In the genomic region with DNA sequence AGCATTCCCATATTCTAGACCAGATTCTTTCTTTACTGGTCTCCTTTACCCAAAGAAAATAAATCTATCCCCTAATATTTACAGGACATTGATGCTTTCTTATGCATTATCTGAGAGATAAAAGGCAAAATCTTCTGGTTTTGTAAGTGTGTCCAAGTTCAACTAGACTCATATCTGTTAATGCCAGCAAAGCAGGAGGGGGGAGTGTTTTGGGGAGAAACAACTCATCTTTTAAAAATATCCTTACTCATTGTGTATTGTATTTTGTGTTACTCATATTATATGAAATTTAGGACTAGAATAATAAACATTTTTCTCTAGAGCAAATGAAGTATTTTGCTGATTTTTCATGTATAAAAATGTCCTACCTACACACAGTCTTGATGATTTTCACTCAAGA, we compare ENCODE assay signal across 2 cellular contexts.
TF ChIP-seq lines count a peak whose summit lies in the region.

No MANE protein-coding gene starts in this region.

TF ChIP-seq in endothelial cell of umbilical vein, 7 proteins besides CTCF, POLR2A, EP300 and RAD21:
- no peak for TF ChIP-seq GATA2 (IDR thresholded peaks at IDR 0.05; ENCODE audit: insufficient read depth, insufficient read length, low read depth, low read length)
- no peak for TF ChIP-seq EZH2 (IDR thresholded peaks at IDR 0.05; ENCODE audit: borderline replicate concordance, low read depth, low read length, severe bottlenecking)
- no peak for TF ChIP-seq FOS (IDR thresholded peaks at IDR 0.05; ENCODE audit: borderline replicate concordance, insufficient read depth, low read length)
- TF ChIP-seq, protein P1, sequence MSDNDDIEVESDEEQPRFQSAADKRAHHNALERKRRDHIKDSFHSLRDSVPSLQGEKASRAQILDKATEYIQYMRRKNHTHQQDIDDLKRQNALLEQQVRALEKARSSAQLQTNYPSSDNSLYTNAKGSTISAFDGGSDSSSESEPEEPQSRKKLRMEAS (IDR thresholded peaks at IDR 0.05; ENCODE audit: insufficient read depth, insufficient read length), result no peak
- no peak for TF ChIP-seq MYC (IDR thresholded peaks at IDR 0.05; ENCODE audit: low read depth, low read length)
- no peak for TF ChIP-seq JUN (IDR thresholded peaks at IDR 0.05; ENCODE audit: borderline replicate concordance, insufficient read depth, insufficient read length, low read depth)
- TF ChIP-seq POLR2AphosphoS5 (IDR thresholded peaks at IDR 0.05; ENCODE audit: insufficient read depth, low read depth, low read length), result no peak

TF ChIP-seq in WTC11, 78 proteins besides CTCF, POLR2A, EP300 and RAD21:
- TF ChIP-seq, protein P2, sequence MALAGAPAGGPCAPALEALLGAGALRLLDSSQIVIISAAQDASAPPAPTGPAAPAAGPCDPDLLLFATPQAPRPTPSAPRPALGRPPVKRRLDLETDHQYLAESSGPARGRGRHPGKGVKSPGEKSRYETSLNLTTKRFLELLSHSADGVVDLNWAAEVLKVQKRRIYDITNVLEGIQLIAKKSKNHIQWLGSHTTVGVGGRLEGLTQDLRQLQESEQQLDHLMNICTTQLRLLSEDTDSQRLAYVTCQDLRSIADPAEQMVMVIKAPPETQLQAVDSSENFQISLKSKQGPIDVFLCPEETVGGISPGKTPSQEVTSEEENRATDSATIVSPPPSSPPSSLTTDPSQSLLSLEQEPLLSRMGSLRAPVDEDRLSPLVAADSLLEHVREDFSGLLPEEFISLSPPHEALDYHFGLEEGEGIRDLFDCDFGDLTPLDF (CRISPR knock-in tag; IDR thresholded peaks at IDR 0.05), result no peak
- TF ChIP-seq, protein P1 (CRISPR knock-in tag; IDR thresholded peaks at IDR 0.05), result no peak
- TF ChIP-seq CBFB (CRISPR knock-in tag; IDR thresholded peaks at IDR 0.05; ENCODE audit: low read depth) (no peak), ZBTB21 (CRISPR knock-in tag; IDR thresholded peaks at IDR 0.05; ENCODE audit: borderline replicate concordance) (no peak), NFYB (CRISPR knock-in tag; conservative IDR thresholded peaks at IDR 0.05; ENCODE audit: low read depth) (no peak), PRRX2 (CRISPR knock-in tag; IDR thresholded peaks at IDR 0.05) (no peak), MXD4 (CRISPR knock-in tag; IDR thresholded peaks at IDR 0.05; ENCODE audit: borderline replicate concordance) (no peak), JUN (CRISPR knock-in tag; IDR thresholded peaks at IDR 0.05) (no peak), FOXP1 (CRISPR knock-in tag; IDR thresholded peaks at IDR 0.05; ENCODE audit: borderline replicate concordance) (no peak), GRHL2 (CRISPR knock-in tag; IDR thresholded peaks at IDR 0.05; ENCODE audit: insufficient replicate concordance, severe bottlenecking) (no peak), CREB1 (CRISPR knock-in tag; IDR thresholded peaks at IDR 0.05) (no peak)
- TF ChIP-seq, protein P3, sequence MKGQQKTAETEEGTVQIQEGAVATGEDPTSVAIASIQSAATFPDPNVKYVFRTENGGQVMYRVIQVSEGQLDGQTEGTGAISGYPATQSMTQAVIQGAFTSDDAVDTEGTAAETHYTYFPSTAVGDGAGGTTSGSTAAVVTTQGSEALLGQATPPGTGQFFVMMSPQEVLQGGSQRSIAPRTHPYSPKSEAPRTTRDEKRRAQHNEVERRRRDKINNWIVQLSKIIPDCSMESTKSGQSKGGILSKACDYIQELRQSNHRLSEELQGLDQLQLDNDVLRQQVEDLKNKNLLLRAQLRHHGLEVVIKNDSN (CRISPR knock-in tag; IDR thresholded peaks at IDR 0.05), result no peak
- TF ChIP-seq, protein P4, sequence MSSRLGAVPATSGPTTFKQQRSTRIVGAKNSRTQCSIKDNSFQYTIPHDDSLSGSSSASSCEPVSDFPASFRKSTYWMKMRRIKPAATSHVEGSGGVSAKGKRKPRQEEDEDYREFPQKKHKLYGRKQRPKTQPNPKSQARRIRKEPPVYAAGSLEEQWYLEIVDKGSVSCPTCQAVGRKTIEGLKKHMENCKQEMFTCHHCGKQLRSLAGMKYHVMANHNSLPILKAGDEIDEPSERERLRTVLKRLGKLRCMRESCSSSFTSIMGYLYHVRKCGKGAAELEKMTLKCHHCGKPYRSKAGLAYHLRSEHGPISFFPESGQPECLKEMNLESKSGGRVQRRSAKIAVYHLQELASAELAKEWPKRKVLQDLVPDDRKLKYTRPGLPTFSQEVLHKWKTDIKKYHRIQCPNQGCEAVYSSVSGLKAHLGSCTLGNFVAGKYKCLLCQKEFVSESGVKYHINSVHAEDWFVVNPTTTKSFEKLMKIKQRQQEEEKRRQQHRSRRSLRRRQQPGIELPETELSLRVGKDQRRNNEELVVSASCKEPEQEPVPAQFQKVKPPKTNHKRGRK (CRISPR knock-in tag; IDR thresholded peaks at IDR 0.05; ENCODE audit: borderline replicate concordance), result no peak
- TF ChIP-seq, protein P5, sequence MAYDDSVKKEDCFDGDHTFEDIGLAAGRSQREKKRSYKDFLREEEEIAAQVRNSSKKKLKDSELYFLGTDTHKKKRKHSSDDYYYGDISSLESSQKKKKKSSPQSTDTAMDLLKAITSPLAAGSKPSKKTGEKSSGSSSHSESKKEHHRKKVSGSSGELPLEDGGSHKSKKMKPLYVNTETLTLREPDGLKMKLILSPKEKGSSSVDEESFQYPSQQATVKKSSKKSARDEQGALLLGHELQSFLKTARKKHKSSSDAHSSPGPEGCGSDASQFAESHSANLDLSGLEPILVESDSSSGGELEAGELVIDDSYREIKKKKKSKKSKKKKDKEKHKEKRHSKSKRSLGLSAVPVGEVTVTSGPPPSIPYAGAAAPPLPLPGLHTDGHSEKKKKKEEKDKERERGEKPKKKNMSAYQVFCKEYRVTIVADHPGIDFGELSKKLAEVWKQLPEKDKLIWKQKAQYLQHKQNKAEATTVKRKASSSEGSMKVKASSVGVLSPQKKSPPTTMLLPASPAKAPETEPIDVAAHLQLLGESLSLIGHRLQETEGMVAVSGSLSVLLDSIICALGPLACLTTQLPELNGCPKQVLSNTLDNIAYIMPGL (CRISPR knock-in tag; IDR thresholded peaks at IDR 0.05), result no peak
- TF ChIP-seq, protein P6, sequence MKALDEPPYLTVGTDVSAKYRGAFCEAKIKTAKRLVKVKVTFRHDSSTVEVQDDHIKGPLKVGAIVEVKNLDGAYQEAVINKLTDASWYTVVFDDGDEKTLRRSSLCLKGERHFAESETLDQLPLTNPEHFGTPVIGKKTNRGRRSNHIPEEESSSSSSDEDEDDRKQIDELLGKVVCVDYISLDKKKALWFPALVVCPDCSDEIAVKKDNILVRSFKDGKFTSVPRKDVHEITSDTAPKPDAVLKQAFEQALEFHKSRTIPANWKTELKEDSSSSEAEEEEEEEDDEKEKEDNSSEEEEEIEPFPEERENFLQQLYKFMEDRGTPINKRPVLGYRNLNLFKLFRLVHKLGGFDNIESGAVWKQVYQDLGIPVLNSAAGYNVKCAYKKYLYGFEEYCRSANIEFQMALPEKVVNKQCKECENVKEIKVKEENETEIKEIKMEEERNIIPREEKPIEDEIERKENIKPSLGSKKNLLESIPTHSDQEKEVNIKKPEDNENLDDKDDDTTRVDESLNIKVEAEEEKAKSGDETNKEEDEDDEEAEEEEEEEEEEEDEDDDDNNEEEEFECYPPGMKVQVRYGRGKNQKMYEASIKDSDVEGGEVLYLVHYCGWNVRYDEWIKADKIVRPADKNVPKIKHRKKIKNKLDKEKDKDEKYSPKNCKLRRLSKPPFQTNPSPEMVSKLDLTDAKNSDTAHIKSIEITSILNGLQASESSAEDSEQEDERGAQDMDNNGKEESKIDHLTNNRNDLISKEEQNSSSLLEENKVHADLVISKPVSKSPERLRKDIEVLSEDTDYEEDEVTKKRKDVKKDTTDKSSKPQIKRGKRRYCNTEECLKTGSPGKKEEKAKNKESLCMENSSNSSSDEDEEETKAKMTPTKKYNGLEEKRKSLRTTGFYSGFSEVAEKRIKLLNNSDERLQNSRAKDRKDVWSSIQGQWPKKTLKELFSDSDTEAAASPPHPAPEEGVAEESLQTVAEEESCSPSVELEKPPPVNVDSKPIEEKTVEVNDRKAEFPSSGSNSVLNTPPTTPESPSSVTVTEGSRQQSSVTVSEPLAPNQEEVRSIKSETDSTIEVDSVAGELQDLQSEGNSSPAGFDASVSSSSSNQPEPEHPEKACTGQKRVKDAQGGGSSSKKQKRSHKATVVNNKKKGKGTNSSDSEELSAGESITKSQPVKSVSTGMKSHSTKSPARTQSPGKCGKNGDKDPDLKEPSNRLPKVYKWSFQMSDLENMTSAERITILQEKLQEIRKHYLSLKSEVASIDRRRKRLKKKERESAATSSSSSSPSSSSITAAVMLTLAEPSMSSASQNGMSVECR (CRISPR knock-in tag; IDR thresholded peaks at IDR 0.05; ENCODE audit: borderline replicate concordance), result no peak
- TF ChIP-seq, protein P7, sequence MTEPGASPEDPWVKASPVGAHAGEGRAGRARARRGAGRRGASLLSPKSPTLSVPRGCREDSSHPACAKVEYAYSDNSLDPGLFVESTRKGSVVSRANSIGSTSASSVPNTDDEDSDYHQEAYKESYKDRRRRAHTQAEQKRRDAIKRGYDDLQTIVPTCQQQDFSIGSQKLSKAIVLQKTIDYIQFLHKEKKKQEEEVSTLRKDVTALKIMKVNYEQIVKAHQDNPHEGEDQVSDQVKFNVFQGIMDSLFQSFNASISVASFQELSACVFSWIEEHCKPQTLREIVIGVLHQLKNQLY (CRISPR knock-in tag; IDR thresholded peaks at IDR 0.05), result no peak
